Comparison of ENCODE assay signal across 19 cellular contexts in genomic region chr5:5483880-5484595, GRCh38.
A peak's percentile ranks its signal among the peaks of the same experiment; 100 is the strongest.
DNase-seq lines count a peak whose midpoint lies in the region; ATAC-seq and TF ChIP-seq lines count a peak whose summit lies in the region.
"Had no signal": no experiment of that assay in that cellular context is flagged by ENCODE, and none has a peak within 500 bp of the region (broad histone marks: within the 10 kb centered on the region; RNA-seq: fewer than 3 reads in every experiment).

No MANE protein-coding gene starts in this region.

- in situ Hi-C loops in GM23248 (cut with MboI) (loop anchor here (10.0 kb wide), 1 partner anchor 1241 kb away; no protein-coding TSS in a partner anchor), gastrocnemius medialis (cut with MboI; ENCODE audit: low sequenced_read_pairs in 4 of 4) (loop anchor here in 3 of 4 donors (10.0 to 25.0 kb wide), 2 partner anchors 1091 to 1103 kb away; no protein-coding TSS in a partner anchor)

- no peaks in the 10 kb centered on the region for H3K9me3 ChIP-seq in GM23248 (ENCODE audit: low read depth)
- H3K9me3 ChIP-seq in T-helper 17 cell (ENCODE audit: control insufficient read depth, low read length, poor library complexity, severe bottlenecking) = no peaks in the 10 kb centered on the region
- H3K9me3 ChIP-seq in gastrocnemius medialis = no peaks in the 10 kb centered on the region
- H3K9me3 ChIP-seq: body of pancreas, esophagus squamous epithelium, pancreas, spleen, tibial artery had no signal

- H3K79me2 ChIP-seq in GM23248 (ENCODE audit: insufficient read depth) = no peaks in the 10 kb centered on the region

- no peak overlapping the region for H3K4me2 ChIP-seq in GM23248 (ENCODE audit: unreplicated experiment)

- H3K27ac ChIP-seq in GM23248 (no peak overlapping the region), gastrocnemius medialis (peak overlapping the region in 3 of 4 donors; percentile 11 to 84 (median 83))
- H3K27ac ChIP-seq: body of pancreas, esophagus squamous epithelium, pancreas, spleen, tibial artery had no signal

- DNase-seq in GM23248 = peak; percentile 77
- no peak for DNase-seq in T-helper 17 cell
- DNase-seq in fibroblast of the aortic adventitia (ENCODE audit: low read depth) = peak; percentile 12
- DNase-seq in gastrocnemius medialis = no peak
- no peak for DNase-seq in stimulated activated CD4-positive, alpha-beta T cell treated with anti-CD3 and anti-CD28 coated beads, Interleukin-4, amount 100 ng/mL, for 4 hours
- DNase-seq in dermis blood vessel endothelial cell = no peak
- DNase-seq: activated CD4-positive, alpha-beta T cell treated with anti-CD3 and anti-CD28 coated beads, Interleukin-2, amount 50 U/mL, for 1 hour; activated naive CD4-positive, alpha-beta T cell treated with anti-CD3 and anti-CD28 coated beads, Interleukin-2, amount 10 ng/mL, durations not matched to agents 7 days and 5 days; activated T-cell treated with anti-CD3 and anti-CD28 coated beads for 4 hours; body of pancreas; C1 segment of cervical spinal cord; esophagus squamous epithelium; NCI-H1436; NCI-H2171 treated with DMSO at 0.1 percent for 48 hours; NCI-H774; pancreas; spleen; tibial artery had no signal

- no peaks in the 10 kb centered on the region for H4K20me1 ChIP-seq in GM23248 (ENCODE audit: insufficient read depth)

- TF ChIP-seq CTCF in fibroblast of the aortic adventitia (IDR thresholded peaks at IDR 0.05; ENCODE audit: insufficient read depth, low read length) (no peak), gastrocnemius medialis (IDR thresholded peaks at IDR 0.05 in 4 of 5, conservative IDR thresholded peaks at IDR 0.05 in 1 of 5) (no peak)

- intact Hi-C loops in gastrocnemius medialis (cut with DNase I; ENCODE audit: low total_unique reads) = loop anchor here (5.0 kb wide), 3 partner anchors 968 to 1343 kb away; partner anchors contain the start of gene TENT4A

- no peaks in the 10 kb centered on the region for H3K27me3 Mint-ChIP-seq in T-helper 17 cell
- H3K27me3 Mint-ChIP-seq: activated naive CD4-positive, alpha-beta T cell treated with anti-CD3 and anti-CD28 coated beads, Interleukin-2, amount 10 ng/mL, durations not matched to agents 7 days and 5 days had no signal

- no peaks in the 10 kb centered on the region for H3K9me2 ChIP-seq in GM23248 (ENCODE audit: insufficient read depth)

- peaks cover 14% of the 10 kb centered on the region for H3K4me1 Mint-ChIP-seq in T-helper 17 cell

- H3K27me3 ChIP-seq in GM23248 (replicated peaks; ENCODE audit: insufficient read depth) = no peaks in the 10 kb centered on the region
- H3K27me3 ChIP-seq in gastrocnemius medialis = no peaks in the 10 kb centered on the region
- H3K27me3 ChIP-seq: body of pancreas, esophagus squamous epithelium, pancreas, spleen, tibial artery had no signal

- no peak for TF ChIP-seq POLR2A in gastrocnemius medialis (IDR thresholded peaks at IDR 0.05)

- no peak overlapping the region for H2AFZ ChIP-seq in GM23248

- H3K36me3 ChIP-seq in GM23248 (ENCODE audit: low read depth) = peaks cover under 1% of the 10 kb centered on the region; the same call in 1 of the 2 replicates
- H3K36me3 ChIP-seq in gastrocnemius medialis = peaks cover 0 to 12% of the 10 kb centered on the region in 2 donors

- WGBS in GM23248 (ENCODE audit: low coverage in 1 of 2, low lambda C conversion rate in 2 of 2, missing lambda C conversion rate in 2 of 2), 2 experiments = 53 to 56% methylated on average over 5 of the region's 5 CpGs

- no peak overlapping the region for H3K9ac ChIP-seq in GM23248

- H3K36me3 Mint-ChIP-seq in T-helper 17 cell (ENCODE audit: low read depth) = peaks cover under 1% of the 10 kb centered on the region

- H3K4me3 Mint-ChIP-seq in T-helper 17 cell = no peak overlapping the region
- H3K4me3 Mint-ChIP-seq: activated naive CD4-positive, alpha-beta T cell treated with anti-CD3 and anti-CD28 coated beads, Interleukin-2, amount 10 ng/mL, durations not matched to agents 7 days and 5 days had no signal

- no peak overlapping the region for H3K4me3 ChIP-seq in GM23248
- no peak overlapping the region for H3K4me3 ChIP-seq in fibroblast of the aortic adventitia (ENCODE audit: low read depth, low read length)
- H3K4me3 ChIP-seq in gastrocnemius medialis = no peak overlapping the region
- H3K4me3 ChIP-seq: body of pancreas, esophagus squamous epithelium, pancreas, spleen, tibial artery had no signal

- H3F3A ChIP-seq in GM23248 (ENCODE audit: insufficient read depth) = peaks cover 23% of the 10 kb centered on the region; the same call in 1 of the 2 replicates

- no peak for ATAC-seq in T-helper 17 cell
- ATAC-seq in gastrocnemius medialis = no peak
- no peak for ATAC-seq in GM19035 (IDR thresholded peaks at IDR 0.05; ENCODE audit: unreplicated experiment)
- ATAC-seq: body of pancreas, pancreas had no signal

- H3K4me1 ChIP-seq in GM23248 (ENCODE audit: insufficient read depth) = peaks cover 8% of the 10 kb centered on the region; the same call in 1 of the 2 replicates
- peaks cover 23 to 28% of the 10 kb centered on the region in 2 donors for H3K4me1 ChIP-seq in gastrocnemius medialis
- H3K4me1 ChIP-seq: body of pancreas, esophagus squamous epithelium, pancreas, tibial artery had no signal

- peak overlapping the region; percentile 32 for H3K27ac Mint-ChIP-seq in T-helper 17 cell
- H3K27ac Mint-ChIP-seq: activated naive CD4-positive, alpha-beta T cell treated with anti-CD3 and anti-CD28 coated beads, Interleukin-2, amount 10 ng/mL, durations not matched to agents 7 days and 5 days had no signal

Comparison
In these comparisons a context has a peak if more than half of its experiments do, and no peak if none do; other contexts are left out.
1. DNase-seq: peak in GM23248 (single experiment) and fibroblast of the aortic adventitia (single experiment); none in T-helper 17 cell (0 of 3), gastrocnemius medialis (0 of 2), stimulated activated CD4-positive, alpha-beta T cell treated with anti-CD3 and anti-CD28 coated beads, Interleukin-4, amount 100 ng/mL, for 4 hours (0 of 2) and dermis blood vessel endothelial cell (single experiment).